Comparison of ENCODE assay signal across 9 cellular contexts in the genomic region with DNA sequence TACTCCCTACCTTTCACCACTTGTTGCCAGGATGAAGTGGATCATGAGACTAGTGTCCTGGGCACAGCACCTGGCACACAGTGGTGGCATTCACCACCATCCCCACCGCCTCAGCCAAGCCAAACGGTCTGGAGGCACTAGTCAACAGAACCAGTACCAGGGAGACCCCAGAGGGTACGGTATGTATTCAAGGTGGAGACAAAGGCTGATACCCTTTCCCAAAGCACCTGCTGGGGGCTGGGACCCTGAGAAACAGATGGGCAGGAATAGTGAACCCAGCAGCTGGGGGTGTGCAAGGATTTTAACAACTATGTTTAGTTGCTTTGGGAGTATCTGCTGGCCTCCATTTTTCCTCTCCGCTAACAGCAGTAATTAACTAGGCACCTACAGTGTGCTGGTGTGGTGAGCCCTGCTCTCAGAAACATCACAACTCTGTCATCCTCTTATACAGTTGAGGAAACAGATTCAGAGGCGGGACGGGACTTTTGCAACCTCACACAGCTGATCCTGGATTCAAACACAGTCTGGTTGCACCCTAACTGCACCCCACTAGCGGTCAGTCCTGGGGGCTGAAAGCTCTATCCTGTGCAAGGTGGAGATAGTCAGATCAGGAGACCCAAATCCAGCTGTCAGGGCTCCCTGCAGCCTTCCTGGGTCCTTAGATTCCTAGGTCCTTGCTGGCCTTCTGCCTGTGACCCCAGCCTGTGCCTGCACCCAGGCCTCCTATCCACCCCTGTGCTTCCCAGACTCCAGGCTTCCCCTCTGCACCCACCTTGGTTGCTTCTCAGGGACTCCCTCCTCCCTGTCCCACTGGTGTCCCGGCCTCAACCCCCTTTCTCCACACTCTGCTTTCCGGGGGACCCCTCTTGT. TPM values are rescaled to one million over a fixed set of nuclear protein-coding genes. Genes with fewer than 3 reads are reported as not detected.
A peak's percentile ranks its signal among the peaks of the same experiment; 100 is the strongest.
DNase-seq lines count a peak whose midpoint lies in the region; ATAC-seq, FAIRE-seq and TF ChIP-seq lines count a peak whose summit lies in the region.
"Had no signal": no experiment of that assay in that cellular context is flagged by ENCODE, and none has a peak within 500 bp of the region (broad histone marks: within the 10 kb centered on the region; RNA-seq: fewer than 3 reads in every experiment).

No MANE protein-coding gene starts in this region.

- H2AK5ac ChIP-seq in IMR-90 (ENCODE audit: low read depth, low read length) = no peak overlapping the region

- H2BK15ac ChIP-seq in IMR-90 (ENCODE audit: low read depth, low read length) = no peak overlapping the region

- no peak overlapping the region for H2BK120ac ChIP-seq in IMR-90 (ENCODE audit: low read depth, low read length)

- H3K4ac ChIP-seq in IMR-90 (ENCODE audit: low read depth, low read length) = no peak overlapping the region

- POLR2A ChIA-PET in IMR-90 (lab: Charles Lee; ENCODE audit: unreplicated experiment) = interaction anchor here (0.6 kb wide), 1 partner anchor 220 kb away, joined by 3 read pairs; no protein-coding TSS in a partner anchor

- H2AK9ac ChIP-seq in IMR-90 (replicated peaks; ENCODE audit: low read depth, low read length, poor library complexity) = peak overlapping the region; percentile 90

- H3K9me3 ChIP-seq in IMR-90 (ENCODE audit: control insufficient read depth, insufficient read depth, low read length) (no peaks in the 10 kb centered on the region), muscle layer of duodenum (ENCODE audit: control insufficient read depth in 1 of 2, low read length in 2 of 2) (no peaks in the 10 kb centered on the region)
- H3K9me3 ChIP-seq: left lung had no signal

- H2BK20ac ChIP-seq in IMR-90 (ENCODE audit: low read depth, low read length) = no peak overlapping the region

- H3K4me3 ChIP-seq in ACC112 (ENCODE audit: low read depth, low read length) = peak overlapping the region; percentile 90
- H3K4me3 ChIP-seq in IMR-90 (ENCODE audit: insufficient read depth, low read depth, low read length) = peak overlapping the region; percentile 93
- peak overlapping the region; percentile 49 for H3K4me3 ChIP-seq in bronchial epithelial cell (ENCODE audit: low read depth, low read length)
- H3K4me3 ChIP-seq in muscle layer of duodenum (ENCODE audit: low read depth in 1 of 2, low read length in 2 of 2) = peak overlapping the region; percentile 55 to 87

- no peaks in the 10 kb centered on the region for H3K36me3 ChIP-seq in ACC112 (ENCODE audit: insufficient read depth, low read length)
- H3K36me3 ChIP-seq in IMR-90 (ENCODE audit: control insufficient read depth, insufficient read depth, low read length) = no peaks in the 10 kb centered on the region
- no peaks in the 10 kb centered on the region for H3K36me3 ChIP-seq in bronchial epithelial cell (ENCODE audit: control insufficient read depth, insufficient read depth, low read length)
- H3K36me3 ChIP-seq in muscle layer of duodenum (ENCODE audit: control insufficient read depth in 1 of 2, insufficient read depth in 2 of 2, low read length in 2 of 2) = no peaks in the 10 kb centered on the region
- H3K36me3 ChIP-seq: left lung had no signal

- no peak overlapping the region for H3K14ac ChIP-seq in IMR-90 (replicated peaks; ENCODE audit: low read depth, low read length)

- intact Hi-C loops in IMR-90 (cut with micrococcal nuclease) = no loop called here

- H3K23ac ChIP-seq in IMR-90 (ENCODE audit: low read depth, low read length) = peak overlapping the region; percentile 72; the same call in 1 of the 2 replicates

- H4K5ac ChIP-seq in IMR-90 (ENCODE audit: low read depth, low read length) = no peak overlapping the region

- H3K4me2 ChIP-seq in IMR-90 (ENCODE audit: low read depth, low read length) = peak overlapping the region; percentile 95

- WGBS in IMR-90 (ENCODE audit: extremely low coverage in 2 of 2, insufficient read length in 1 of 2), 2 experiments = 39% methylated on average over 4 of the region's 9 CpGs; no CpG with 5 or more reads in 1 of the 2 experiments

- H3K18ac ChIP-seq in IMR-90 (ENCODE audit: low read depth, low read length) = no peak overlapping the region

- H3K27ac ChIP-seq in ACC112 (ENCODE audit: low read depth, low read length) = no peak overlapping the region
- H3K27ac ChIP-seq in IMR-90 (ENCODE audit: insufficient read depth, low read length) = no peak overlapping the region
- H3K27ac ChIP-seq in muscle layer of duodenum (ENCODE audit: low read length) = peak overlapping the region; percentile 11

- H4K91ac ChIP-seq in IMR-90 (ENCODE audit: insufficient read depth, low read depth, low read length) = no peak overlapping the region

- 0 out of 2 replicates have a peak, but pooled peaks cover 3% of the 10 kb centered on the region for H4K20me1 ChIP-seq in IMR-90 (ENCODE audit: insufficient read depth, low read length)

- ATAC-seq in IMR-90 (ENCODE audit: low read depth) = no peak
- ATAC-seq in GM21723 (IDR thresholded peaks at IDR 0.05; ENCODE audit: unreplicated experiment) = no peak

- H3K4me1 ChIP-seq in ACC112 (ENCODE audit: control insufficient read depth, insufficient read depth, low read length, unreplicated experiment) (peaks cover 11% of the 10 kb centered on the region), IMR-90 (ENCODE audit: control insufficient read depth, insufficient read depth, low read length) (peaks cover 6% of the 10 kb centered on the region), muscle layer of duodenum (ENCODE audit: control insufficient read depth in 1 of 2, insufficient read depth in 2 of 2, low read length in 2 of 2) (peaks cover 0 to 23% of the 10 kb centered on the region in 2 donors)

- no peaks in the 10 kb centered on the region for H3K79me2 ChIP-seq in ACC112 (ENCODE audit: control insufficient read depth, insufficient read depth, low read length, unreplicated experiment)

- no peak for FAIRE-seq in bronchial epithelial cell (lab: Jason Lieb, UNC)

- H2AFZ ChIP-seq in ACC112 (ENCODE audit: low read length, unreplicated experiment) (no peak overlapping the region), IMR-90 (replicated peaks; ENCODE audit: low read length, poor library complexity) (peak overlapping the region; percentile 100)

- in situ Hi-C loops in IMR-90 (cut with MboI; ENCODE audit: low sequenced_read_pairs) = no loop called here

- dilution Hi-C loops in IMR-90 (cut with HindIII; ENCODE audit: low sequenced_read_pairs, unreplicated experiment) = no loop called here

- peak overlapping the region in 1 of 2 experiments; percentile 73; a peak in 1 of 4 replicates for H4K8ac ChIP-seq in IMR-90 (ENCODE audit: low read depth in 2 of 2, low read length in 2 of 2)

- H3K27me3 ChIP-seq in ACC112 (ENCODE audit: insufficient read depth, low read length) (no peaks in the 10 kb centered on the region), IMR-90 (ENCODE audit: control insufficient read depth, insufficient read depth, low read length) (no peaks in the 10 kb centered on the region), bronchial epithelial cell (ENCODE audit: control insufficient read depth, insufficient read depth, low read length) (peaks cover 3% of the 10 kb centered on the region), muscle layer of duodenum (ENCODE audit: low read depth, low read length) (no peaks in the 10 kb centered on the region)

- DNase-seq in IMR-90 (no peak), bronchial epithelial cell (ENCODE audit: low read depth) (no peak), T-helper 9 cell (no peak), H4 (ENCODE audit: low spot score) (no peak), DMS79 treated with DMSO at 0.1 percent for 48 hours (lab: John Stamatoyannopoulos, UW) (no peak)

- H3K9me1 ChIP-seq in IMR-90 (ENCODE audit: insufficient read depth, low read length) = peaks cover 10% of the 10 kb centered on the region; the same call in 1 of the 2 replicates

- TF ChIP-seq POLR2A in IMR-90 (IDR thresholded peaks at IDR 0.05; ENCODE audit: low read depth, low read length) = no peak

- no TSS peak for BruUV-seq in IMR-90 (replicated peaks; lab: Mats Ljungman, UMichigan)

- 0 out of 2 replicates have a peak overlapping the region, but pooled peaks have one; percentile 31 for H3K9ac ChIP-seq in IMR-90 (ENCODE audit: low read depth, low read length)

- TF ChIP-seq CTCF in IMR-90 (conservative IDR thresholded peaks at IDR 0.05; ENCODE audit: low read depth, low read length) (no peak), bronchial epithelial cell (IDR thresholded peaks at IDR 0.05; ENCODE audit: insufficient read depth, low read length, severe bottlenecking) (no peak)

- CTCF ChIA-PET in IMR-90 (lab: Yijun Ruan, JAX) = interaction anchor here (1.1 kb wide), 1 partner anchor 26 kb away, joined by 3 read pairs; no protein-coding TSS in a partner anchor

- no peak for TF ChIP-seq RAD21 in IMR-90 (IDR thresholded peaks at IDR 0.05; ENCODE audit: low read length)

- H3K56ac ChIP-seq in IMR-90 (ENCODE audit: extremely low read depth, insufficient read depth, low read length) = no peak overlapping the region

- no peak overlapping the region for H2BK5ac ChIP-seq in IMR-90 (ENCODE audit: low read depth, low read length, poor library complexity, severe bottlenecking)

- H3K79me1 ChIP-seq in IMR-90 (ENCODE audit: low read depth in 1 of 2, low read length in 2 of 2) = peaks cover 4 to 22% of the 10 kb centered on the region in 2 experiments; a peak in 2 of 4 replicates

TF ChIP-seq in IMR-90, 13 proteins besides CTCF, POLR2A, EP300 and RAD21 (continues in another document):
- TF ChIP-seq BHLHE40 (IDR thresholded peaks at IDR 0.05; ENCODE audit: low read depth, low read length) = no peak
- no peak for TF ChIP-seq CHD1 (IDR thresholded peaks at IDR 0.05; ENCODE audit: low read depth, low read length)
- no peak for TF ChIP-seq NFE2L2 (IDR thresholded peaks at IDR 0.05; ENCODE audit: low read depth, low read length)
- no peak for TF ChIP-seq MAFK (IDR thresholded peaks at IDR 0.05; ENCODE audit: low read depth, low read length)
- TF ChIP-seq RFX5 (IDR thresholded peaks at IDR 0.05; ENCODE audit: low read depth, low read length) = no peak

RNA-seq across cellular contexts. Expression of a gene that starts 1.2 kb away (rescaled TPM):
- total RNA-seq in IMR-90 (2012; rRNA removed) = 13.3 and 15.4 TPM in 2 replicates
- polyA plus RNA-seq in IMR-90 (2012; rRNA removed) = 10.6 and 12.1 TPM in 2 replicates
- 9.5 and 14.6 TPM in 2 replicates for polyA plus RNA-seq in IMR-90 (2012; cell fraction: cytosol; rRNA removed)
- polyA plus RNA-seq in IMR-90 (2012; cell fraction: nucleus; rRNA removed; ENCODE audit: low replicate concordance) = 5.9 and 10.1 TPM in 2 replicates
- 4.2 and 7.8 TPM in 2 replicates for total RNA-seq in bronchial epithelial cell
- total RNA-seq in H4 (2014; rRNA removed; shearing (Covaris generic)) = 9.2 and 12.5 TPM in 2 replicates

RNA-seq across cellular contexts. Expression of a gene that starts 41.1 kb away (rescaled TPM):
- total RNA-seq in IMR-90 (2012; rRNA removed) (22.2 and 28.1 TPM in 2 replicates), bronchial epithelial cell (21.6 and 27.4 TPM in 2 replicates)
- 21.7 and 23.9 TPM in 2 replicates for polyA plus RNA-seq in IMR-90 (2012; rRNA removed)
- 12.6 and 19.7 TPM in 2 replicates for polyA plus RNA-seq in IMR-90 (2012; cell fraction: cytosol; rRNA removed)
- polyA plus RNA-seq in IMR-90 (2012; cell fraction: nucleus; rRNA removed; ENCODE audit: low replicate concordance) = 28.7 and 68.1 TPM in 2 replicates
- 25.5 and 29.4 TPM in 2 replicates for total RNA-seq in H4 (2014; rRNA removed; shearing (Covaris generic))

RNA-seq across cellular contexts. Expression of a gene that starts 47.5 kb away (rescaled TPM):
- total RNA-seq in IMR-90 (2012; rRNA removed) (3.3 and 3.8 TPM in 2 replicates), bronchial epithelial cell (4.0 and 5.3 TPM in 2 replicates)
- polyA plus RNA-seq in IMR-90 (2012; rRNA removed) = 6.2 and 6.3 TPM in 2 replicates
- polyA plus RNA-seq in IMR-90 (2012; cell fraction: cytosol; rRNA removed) = 4.9 and 6.7 TPM in 2 replicates
- polyA plus RNA-seq in IMR-90 (2012; cell fraction: nucleus; rRNA removed; ENCODE audit: low replicate concordance) = 25.6 and 26.9 TPM in 2 replicates
- total RNA-seq in H4 (2014; rRNA removed; shearing (Covaris generic)) = 3.6 and 4.7 TPM in 2 replicates
